ENCODE assay signal across 26 cellular contexts in the genomic region with DNA sequence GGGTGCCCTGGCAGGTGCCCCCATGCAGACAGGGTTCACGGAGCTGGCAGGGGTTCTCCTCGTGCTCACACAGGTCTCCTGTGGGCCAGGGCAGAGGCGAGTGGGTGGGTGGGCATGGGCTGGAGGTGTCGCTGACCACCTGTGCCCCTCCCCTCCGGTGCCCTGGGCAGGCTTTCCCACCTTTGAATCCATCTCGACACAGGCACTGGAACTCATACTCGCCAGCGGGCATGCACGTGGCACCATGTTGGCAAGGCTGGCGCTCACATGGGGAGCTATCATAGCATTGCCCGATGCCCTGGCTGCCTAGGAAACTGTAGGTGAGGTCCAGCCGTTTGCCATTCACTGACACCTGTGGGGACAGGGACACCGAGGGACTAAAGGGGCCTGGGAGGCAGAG. TPM values are rescaled to one million over a fixed set of nuclear protein-coding genes. Genes with fewer than 3 reads are reported as not detected.
DNase-seq lines count a peak whose midpoint lies in the region; ATAC-seq, FAIRE-seq and TF ChIP-seq lines count a peak whose summit lies in the region.
"Had no signal": no experiment of that assay in that cellular context is flagged by ENCODE, and none has a peak within 500 bp of the region (broad histone marks: within the 10 kb centered on the region; RNA-seq: fewer than 3 reads in every experiment).

No MANE protein-coding gene starts in this region.

- ATAC-seq in HepG2, result no peak
- no peak for ATAC-seq in right lobe of liver
- no peak for ATAC-seq in stimulated activated effector memory CD8-positive, alpha-beta T cell treated with anti-CD3 and anti-CD28 coated beads, Interleukin-12 subunit alpha, Interleukin-12 subunit beta, amount 100 ng/mL, for 72 hours
- ATAC-seq in GM18858 (IDR thresholded peaks at IDR 0.05; ENCODE audit: unreplicated experiment), result no peak
- ATAC-seq: A549 had no signal

- H3K9me3 ChIP-seq in HepG2 (ENCODE audit: low read length) (no peaks in the 10 kb centered on the region), right lobe of liver (no peaks in the 10 kb centered on the region)
- H3K9me3 ChIP-seq: A549; BE2C; BLaER1 treated with 17β-estradiol and CSF1 and Interleukin-3, amounts not matched to agents 10 nM and 100 nM had no signal

- 99% methylated on average over 10 of the region's 13 CpGs for WGBS in HepG2 (ENCODE audit: low lambda C conversion rate)
- WGBS in right lobe of liver (ENCODE audit: insufficient coverage, low coverage, low lambda C conversion rate, missing lambda C conversion rate), result 70% methylated on average over 2 of the region's 13 CpGs

- no peaks in the 10 kb centered on the region for H3K9me3 Mint-ChIP-seq in endothelial cell (ENCODE audit: unreplicated experiment)
- H3K9me3 Mint-ChIP-seq in progenitor cell of endocrine pancreas (ENCODE audit: low read depth), result no peaks in the 10 kb centered on the region
- no peaks in the 10 kb centered on the region for H3K9me3 Mint-ChIP-seq in stimulated activated effector memory CD8-positive, alpha-beta T cell treated with anti-CD3 and anti-CD28 coated beads, Interleukin-12 subunit alpha, Interleukin-12 subunit beta, amount 100 ng/mL, for 72 hours

- no peaks in the 10 kb centered on the region for H3K79me2 ChIP-seq in HepG2 (ENCODE audit: insufficient read depth, low read length)

- CTCF ChIA-PET in HepG2 (lab: Yijun Ruan, JAX; ENCODE audit: low intra/inter-chr PET ratio, low total read pairs), result no interaction called here

- intact Hi-C loops in HepG2 (cut with micrococcal nuclease; ENCODE audit: unreplicated experiment) (no loop called here), right lobe of liver (cut with DNase I) (no loop called here)

- FAIRE-seq in HepG2 (lab: Jason Lieb, UNC), result no peak
- FAIRE-seq: A549, D721Med, GM12891, GM18507, H54 had no signal

- H3K36me3 Mint-ChIP-seq in endothelial cell (ENCODE audit: low read depth, unreplicated experiment) (peaks cover 34% of the 10 kb centered on the region), progenitor cell of endocrine pancreas (ENCODE audit: insufficient read depth) (peaks cover 29% of the 10 kb centered on the region)
- peaks cover 5% of the 10 kb centered on the region for H3K36me3 Mint-ChIP-seq in stimulated activated effector memory CD8-positive, alpha-beta T cell treated with anti-CD3 and anti-CD28 coated beads, Interleukin-12 subunit alpha, Interleukin-12 subunit beta, amount 100 ng/mL, for 72 hours
- H3K36me3 Mint-ChIP-seq: CD14-positive monocyte had no signal

- H3K4me1 Mint-ChIP-seq in endothelial cell (ENCODE audit: unreplicated experiment) (peaks cover 3% of the 10 kb centered on the region), progenitor cell of endocrine pancreas (ENCODE audit: low read depth) (no peaks in the 10 kb centered on the region)
- H3K4me1 Mint-ChIP-seq in stimulated activated effector memory CD8-positive, alpha-beta T cell treated with anti-CD3 and anti-CD28 coated beads, Interleukin-12 subunit alpha, Interleukin-12 subunit beta, amount 100 ng/mL, for 72 hours, result no peaks in the 10 kb centered on the region
- H3K4me1 Mint-ChIP-seq: CD8-positive, alpha-beta memory T cell had no signal

- POLR2A ChIA-PET in HepG2 (lab: Yijun Ruan, JAX), result no interaction called here

- no peak for TF ChIP-seq POLR2A in HepG2 (IDR thresholded peaks at IDR 0.05; ENCODE audit: insufficient read depth in 1 of 2, low read depth in 2 of 2, low read length in 2 of 2)
- TF ChIP-seq POLR2A in right lobe of liver (IDR thresholded peaks at IDR 0.05), result no peak

- H3K27ac Mint-ChIP-seq in endothelial cell (ENCODE audit: unreplicated experiment) (no peak overlapping the region), progenitor cell of endocrine pancreas (peak overlapping the region; percentile 24)
- H3K27ac Mint-ChIP-seq in stimulated activated effector memory CD8-positive, alpha-beta T cell treated with anti-CD3 and anti-CD28 coated beads, Interleukin-12 subunit alpha, Interleukin-12 subunit beta, amount 100 ng/mL, for 72 hours, result no peak overlapping the region
- H3K27ac Mint-ChIP-seq: CD14-positive monocyte; CD4-positive, alpha-beta T cell; CD8-positive, alpha-beta memory T cell had no signal

- H2AFZ ChIP-seq in HepG2 (ENCODE audit: low read length), result no peak overlapping the region

- no peaks in the 10 kb centered on the region for H3K27me3 ChIP-seq in HepG2 (ENCODE audit: control insufficient read depth in 1 of 2, insufficient read depth in 2 of 2, low read length in 2 of 2)
- no peaks in the 10 kb centered on the region for H3K27me3 ChIP-seq in right lobe of liver
- H3K27me3 ChIP-seq: BE2C; BLaER1 treated with 17β-estradiol and CSF1 and Interleukin-3, amounts not matched to agents 10 nM and 100 nM had no signal

- DNase-seq in HepG2 (ENCODE audit: low spot score) (no peak), right lobe of liver (no peak), endothelial cell (ENCODE audit: low spot score) (no peak), progenitor cell of endocrine pancreas (ENCODE audit: low spot score, unreplicated experiment) (no peak)
- no peak for DNase-seq in stimulated activated effector memory CD8-positive, alpha-beta T cell treated with anti-CD3 and anti-CD28 coated beads, Interleukin-12 subunit alpha, Interleukin-12 subunit beta, amount 100 ng/mL, for 72 hours (ENCODE audit: low spot score in 2 of 2)
- no peak for DNase-seq in activated CD4-positive, alpha-beta T cell treated with anti-CD3 and anti-CD28 coated beads, Interleukin-2, amount 50 U/mL, for 1 hour
- DNase-seq: 8988T; ACHN; AML-193; BE2C; CD4-positive, alpha-beta T cell; CD8-positive, alpha-beta memory T cell; DMS 273 treated with DMSO at 0.1 percent for 48 hours; DMS79; EL; GDM1; GOT3; HCEC 1CT had no signal

- H3K4me3 Mint-ChIP-seq in endothelial cell (ENCODE audit: unreplicated experiment), result peak overlapping the region; percentile 59
- H3K4me3 Mint-ChIP-seq in progenitor cell of endocrine pancreas (ENCODE audit: low read depth), result no peak overlapping the region
- no peak overlapping the region for H3K4me3 Mint-ChIP-seq in stimulated activated effector memory CD8-positive, alpha-beta T cell treated with anti-CD3 and anti-CD28 coated beads, Interleukin-12 subunit alpha, Interleukin-12 subunit beta, amount 100 ng/mL, for 72 hours
- H3K4me3 Mint-ChIP-seq: CD14-positive monocyte; CD4-positive, alpha-beta T cell; CD8-positive, alpha-beta memory T cell had no signal

- no peaks in the 10 kb centered on the region for H3K4me1 ChIP-seq in HepG2 (ENCODE audit: insufficient read depth, low read length)
- H3K4me1 ChIP-seq in right lobe of liver, result no peaks in the 10 kb centered on the region
- H3K4me1 ChIP-seq: A549, BE2C had no signal

- no peak overlapping the region for H3K9ac ChIP-seq in HepG2 (ENCODE audit: insufficient read depth, low read depth, low read length)
- H3K9ac ChIP-seq: BLaER1 treated with 17β-estradiol and CSF1 and Interleukin-3, amounts not matched to agents 10 nM and 100 nM had no signal

- no peak for TF ChIP-seq RAD21 in HepG2 (CRISPR knock-in tag; IDR thresholded peaks at IDR 0.05)

- TF ChIP-seq CTCF in HepG2 (CRISPR knock-in tag; IDR thresholded peaks at IDR 0.05), result no peak
- no peak for TF ChIP-seq CTCF in right lobe of liver (IDR thresholded peaks at IDR 0.05)
- TF ChIP-seq CTCF in endothelial cell (IDR thresholded peaks at IDR 0.05; ENCODE audit: unreplicated experiment), result no peak
- TF ChIP-seq CTCF in progenitor cell of endocrine pancreas (IDR thresholded peaks at IDR 0.05; ENCODE audit: unreplicated experiment), result no peak

- no peaks in the 10 kb centered on the region for H4K20me1 ChIP-seq in HepG2 (ENCODE audit: insufficient read depth, low read length)

- BruUV-seq in HepG2 (replicated peaks; lab: Mats Ljungman, UMichigan), result no TSS peak

- in situ Hi-C loops in HepG2 (cut with HindIII; ENCODE audit: extremely low pct_ligation_motif_present, low pct_unique_long_range_greater_than_20kb), result no loop called here

- H3K27me3 Mint-ChIP-seq in endothelial cell (ENCODE audit: unreplicated experiment) (peaks cover 7% of the 10 kb centered on the region), progenitor cell of endocrine pancreas (no peaks in the 10 kb centered on the region)
- H3K27me3 Mint-ChIP-seq: CD4-positive, alpha-beta T cell had no signal

- no peak overlapping the region for H3K4me2 ChIP-seq in HepG2 (ENCODE audit: low read depth, low read length)
- H3K4me2 ChIP-seq: A549; BLaER1 treated with 17β-estradiol and CSF1 and Interleukin-3, amounts not matched to agents 10 nM and 100 nM had no signal

- TF ChIP-seq EP300 in HepG2 (IDR thresholded peaks at IDR 0.05; ENCODE audit: low read depth in 2 of 2, low read length in 2 of 2), result no peak
- TF ChIP-seq EP300 in HepG2 (CRISPR knock-in tag; IDR thresholded peaks at IDR 0.05; ENCODE audit: borderline replicate concordance), result no peak

- H3K27ac ChIP-seq in HepG2 (ENCODE audit: extremely low read length, insufficient read depth, low read length), result no peak overlapping the region
- H3K27ac ChIP-seq in right lobe of liver, result no peak overlapping the region
- H3K27ac ChIP-seq: A549; BLaER1 treated with 17β-estradiol and CSF1 and Interleukin-3, amounts not matched to agents 10 nM and 100 nM had no signal

- no peak overlapping the region for H3K4me3 ChIP-seq in HepG2 (replicated peaks in 1 of 3; ENCODE audit: insufficient read depth in 1 of 3, low read depth in 2 of 3, low read length in 3 of 3)
- no peak overlapping the region for H3K4me3 ChIP-seq in right lobe of liver
- H3K4me3 ChIP-seq: A549; BLaER1 treated with 17β-estradiol and CSF1 and Interleukin-3, amounts not matched to agents 10 nM and 100 nM had no signal

- H3K36me3 ChIP-seq in HepG2 (replicated peaks in 1 of 2; ENCODE audit: control insufficient read depth in 1 of 2, insufficient read depth in 2 of 2, low read length in 2 of 2) (peaks cover 18 to 27% of the 10 kb centered on the region in 2 experiments; a peak in 4 of 5 replicates), right lobe of liver (peaks cover 0 to 4% (median 0%) of the 10 kb centered on the region in 4 donors)
- H3K36me3 ChIP-seq: BE2C had no signal

RNA-seq across cellular contexts. Expression of gene LDLRAD2, which starts 16.0 kb away (rescaled TPM):
- total RNA-seq in HepG2 (2016; rRNA removed; fragmentation: Illumina TruSeq; extraction: Trizol) (not detected in 2 replicates), right lobe of liver (not detected), endothelial cell (ENCODE audit: unreplicated experiment) (1.3 TPM), progenitor cell of endocrine pancreas (0.55 and 0.77 TPM in 2 replicates)
- total RNA-seq in HepG2 (2016; cell fraction: cytosol; rRNA removed; fragmentation: Illumina TruSeq; extraction: Trizol; ENCODE audit: low read depth), result not detected in 2 replicates
- total RNA-seq in HepG2 (2016; cell fraction: insoluble cytoplasmic fraction; rRNA removed; fragmentation: Illumina TruSeq; extraction: Trizol), result not detected in 2 replicates
- not detected in 2 replicates for total RNA-seq in HepG2 (2016; cell fraction: membrane; rRNA removed; fragmentation: Illumina TruSeq; extraction: Trizol)
- total RNA-seq in HepG2 (2016; cell fraction: nucleus; rRNA removed; fragmentation: Illumina TruSeq; extraction: Trizol), result not detected in 2 replicates
- polyA plus RNA-seq in HepG2 (2011; rRNA removed), result not detected in 2 replicates
- not detected in 2 replicates for polyA plus RNA-seq in HepG2 (2011; cell fraction: cytosol; rRNA removed)
- polyA plus RNA-seq in HepG2 (2011; cell fraction: nucleus; rRNA removed), result 0.03 TPM in 1 of 2 replicates, not detected in the other
- 3.5 and 4.3 TPM in 2 replicates for polyA plus RNA-seq in HepG2 (2012)
- not detected in 2 replicates for polyA plus RNA-seq in HepG2 (2016; cell fraction: cytosol; fragmentation: Illumina TruSeq; extraction: Trizol; ENCODE audit: low read depth)
- not detected in 2 replicates for polyA plus RNA-seq in HepG2 (2016; cell fraction: insoluble cytoplasmic fraction; fragmentation: Illumina TruSeq; extraction: Trizol; ENCODE audit: low read depth)
- not detected in 2 replicates for polyA plus RNA-seq in HepG2 (2016; cell fraction: membrane; fragmentation: Illumina TruSeq; extraction: Trizol; ENCODE audit: low read depth)
- polyA plus RNA-seq in HepG2 (2016; cell fraction: nucleus; fragmentation: Illumina TruSeq; extraction: Trizol; ENCODE audit: insufficient read depth, low read depth), result not detected in 2 replicates
- polyA minus RNA-seq in HepG2 (2011; rRNA and poly(A)+ RNA removed; ENCODE audit: low replicate concordance), result not detected in 2 replicates
- not detected in 2 replicates for polyA minus RNA-seq in HepG2 (2011; cell fraction: cytosol; rRNA and poly(A)+ RNA removed)
- not detected in 2 replicates for polyA minus RNA-seq in HepG2 (2011; cell fraction: nucleus; rRNA and poly(A)+ RNA removed)
- total RNA-seq: CD4-positive, alpha-beta T cell; CD8-positive, alpha-beta memory T cell had no signal
- polyA plus RNA-seq: CD14-positive monocyte; CD8-positive, alpha-beta memory T cell had no signal

RNA-seq across cellular contexts. Expression of gene USP48, which starts 45.1 kb away (rescaled TPM):
- 29.9 and 30.4 TPM in 2 replicates for total RNA-seq in HepG2 (2016; rRNA removed; fragmentation: Illumina TruSeq; extraction: Trizol)
- 19.6 and 24.1 TPM in 2 replicates for total RNA-seq in HepG2 (2016; cell fraction: cytosol; rRNA removed; fragmentation: Illumina TruSeq; extraction: Trizol; ENCODE audit: low read depth)
- total RNA-seq in HepG2 (2016; cell fraction: insoluble cytoplasmic fraction; rRNA removed; fragmentation: Illumina TruSeq; extraction: Trizol), result 28.2 and 30.4 TPM in 2 replicates
- total RNA-seq in HepG2 (2016; cell fraction: membrane; rRNA removed; fragmentation: Illumina TruSeq; extraction: Trizol), result 13.3 and 15.7 TPM in 2 replicates
- total RNA-seq in HepG2 (2016; cell fraction: nucleus; rRNA removed; fragmentation: Illumina TruSeq; extraction: Trizol), result 51.4 and 51.7 TPM in 2 replicates
- 26.1 and 30.7 TPM in 2 replicates for polyA plus RNA-seq in HepG2 (2011; rRNA removed)
- polyA plus RNA-seq in HepG2 (2011; cell fraction: cytosol; rRNA removed), result 6.6 and 9.8 TPM in 2 replicates
- 53.4 and 63.4 TPM in 2 replicates for polyA plus RNA-seq in HepG2 (2011; cell fraction: nucleus; rRNA removed)
- polyA plus RNA-seq in HepG2 (2012), result 27.2 and 36.7 TPM in 2 replicates
- polyA plus RNA-seq in HepG2 (2016; cell fraction: cytosol; fragmentation: Illumina TruSeq; extraction: Trizol; ENCODE audit: low read depth), result 1.7 and 2.0 TPM in 2 replicates
- 29.2 and 30.8 TPM in 2 replicates for polyA plus RNA-seq in HepG2 (2016; cell fraction: insoluble cytoplasmic fraction; fragmentation: Illumina TruSeq; extraction: Trizol; ENCODE audit: low read depth)
- 5.8 and 6.2 TPM in 2 replicates for polyA plus RNA-seq in HepG2 (2016; cell fraction: membrane; fragmentation: Illumina TruSeq; extraction: Trizol; ENCODE audit: low read depth)
- polyA plus RNA-seq in HepG2 (2016; cell fraction: nucleus; fragmentation: Illumina TruSeq; extraction: Trizol; ENCODE audit: insufficient read depth, low read depth), result 74.2 and 75.0 TPM in 2 replicates
- 15.1 and 18.5 TPM in 2 replicates for polyA minus RNA-seq in HepG2 (2011; rRNA and poly(A)+ RNA removed; ENCODE audit: low replicate concordance)
- 12.3 and 16.1 TPM in 2 replicates for polyA minus RNA-seq in HepG2 (2011; cell fraction: cytosol; rRNA and poly(A)+ RNA removed)
- polyA minus RNA-seq in HepG2 (2011; cell fraction: nucleus; rRNA and poly(A)+ RNA removed), result 120 and 126 TPM in 2 replicates
- 10 to 100 TPM; 21.3 to 24.5 (median 22.8) TPM for total RNA-seq in right lobe of liver
- 57.9 TPM for total RNA-seq in endothelial cell (ENCODE audit: unreplicated experiment)
- total RNA-seq in progenitor cell of endocrine pancreas, result 77.3 and 84.9 TPM in 2 replicates
